Comparison of ENCODE assay signal across 8 cellular contexts in the genomic region with DNA sequence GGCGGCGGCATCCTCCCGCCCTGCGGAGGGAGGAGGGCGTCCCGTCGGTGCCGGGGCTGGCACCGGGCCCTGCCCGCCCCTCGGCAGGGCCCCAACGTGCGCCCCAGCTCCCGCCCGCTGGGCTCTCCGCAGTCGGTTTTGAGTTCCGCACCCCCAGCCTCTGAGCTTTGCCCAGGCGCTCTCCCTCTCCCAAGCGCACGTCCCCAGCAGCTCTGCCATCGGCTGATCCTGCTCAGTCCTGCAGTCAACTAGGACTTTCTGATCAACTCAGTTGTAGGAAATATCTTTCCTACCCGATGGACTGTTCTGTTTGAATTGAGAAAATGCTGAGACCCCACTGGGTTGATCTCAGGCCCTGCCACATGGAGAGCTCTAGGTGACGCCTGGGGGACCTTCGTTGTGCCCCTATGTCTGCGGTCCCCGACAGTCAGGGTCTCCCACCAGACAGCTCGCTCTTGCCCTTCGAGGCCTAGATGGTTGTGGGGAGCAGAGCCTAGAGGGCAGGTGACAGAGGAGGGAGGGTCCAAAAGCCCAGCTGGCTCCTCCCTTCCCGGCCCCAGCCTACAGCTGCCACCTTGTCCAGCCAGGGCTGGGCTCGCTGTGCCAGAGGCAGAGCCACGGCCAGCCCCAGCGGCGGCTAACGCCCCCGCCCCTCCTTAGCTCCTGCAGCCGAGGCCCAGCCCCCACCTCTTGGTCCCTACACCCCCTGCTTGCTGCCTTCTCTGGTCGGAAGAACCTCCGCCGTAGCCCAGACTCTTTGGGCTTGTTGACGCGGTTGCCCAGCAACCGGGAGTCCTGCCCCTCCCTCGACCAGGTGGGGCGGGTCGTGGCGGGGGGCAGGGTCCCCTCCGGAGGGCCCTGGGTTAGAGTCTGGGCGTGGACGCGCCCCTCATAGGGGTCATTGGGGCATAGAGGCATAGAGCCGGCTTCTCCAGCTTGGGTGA. TPM values are rescaled to one million over a fixed set of nuclear protein-coding genes. Genes with fewer than 3 reads are reported as not detected.
DNase-seq lines count a peak whose midpoint lies in the region; ATAC-seq lines count a peak whose summit lies in the region.

A gene with protein sequence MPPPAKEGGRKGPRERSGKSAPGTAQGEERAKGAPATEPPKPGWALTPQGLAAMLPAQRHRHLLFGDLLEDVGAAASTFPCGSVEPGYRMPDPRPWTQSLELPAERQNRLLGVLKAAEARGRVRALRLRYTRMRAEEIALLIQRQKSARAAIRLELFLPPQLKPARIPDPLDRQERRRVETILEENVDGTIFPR (minus strand): TSS at position 190 of the 944 bp plus-strand sequence. CDS start 179 bp downstream, at position 11.

- H3K27ac ChIP-seq in right cardiac atrium (ENCODE audit: low read length) = no peak within 1 kb of the TSS

- no peaks in the 10 kb centered on the region for H3K4me1 ChIP-seq in right cardiac atrium (ENCODE audit: control insufficient read depth, insufficient read depth, low read length)

- peaks cover 0 to 2% (median 0%) of the 10 kb centered on the region in 3 donors for H3K9me3 Mint-ChIP-seq in T-cell
- H3K9me3 Mint-ChIP-seq in stimulated activated effector memory CD8-positive, alpha-beta T cell treated with anti-CD3 and anti-CD28 coated beads, Interleukin-12 subunit alpha, Interleukin-12 subunit beta, amount 100 ng/mL, for 72 hours = no peaks in the 10 kb centered on the region

- 8% methylated on average over 52 of the region's 52 CpGs for WGBS in right cardiac atrium

- H3K4me1 Mint-ChIP-seq in T-cell = peaks cover 27 to 39% (median 31%) of the 10 kb centered on the region in 3 donors
- H3K4me1 Mint-ChIP-seq in stimulated activated effector memory CD8-positive, alpha-beta T cell treated with anti-CD3 and anti-CD28 coated beads, Interleukin-12 subunit alpha, Interleukin-12 subunit beta, amount 100 ng/mL, for 72 hours = peaks cover 32% of the 10 kb centered on the region

- peak within 1 kb of the TSS; percentile 71 for H3K4me3 ChIP-seq in right cardiac atrium (ENCODE audit: low read length)

- H3K4me3 Mint-ChIP-seq in T-cell = peak within 1 kb of the TSS; percentile 78 to 88 (median 84)
- peak within 1 kb of the TSS; percentile 79 for H3K4me3 Mint-ChIP-seq in stimulated activated effector memory CD8-positive, alpha-beta T cell treated with anti-CD3 and anti-CD28 coated beads, Interleukin-12 subunit alpha, Interleukin-12 subunit beta, amount 100 ng/mL, for 72 hours

- CTCF ChIA-PET in T-cell (lab: Charles Lee) = interaction anchor here in 1 of 2 donors (1.6 kb wide), 2 partner anchors 45 to 348 kb away, joined by 3 read pairs; partner anchors contain the start of gene LIME1

- ATAC-seq in T-cell (replicated peaks in 1 of 4) = peak in 2 of 4 experiments; percentile 4 to 7
- no peak for ATAC-seq in right cardiac atrium
- no peak for ATAC-seq in stimulated activated effector memory CD8-positive, alpha-beta T cell treated with anti-CD3 and anti-CD28 coated beads, Interleukin-12 subunit alpha, Interleukin-12 subunit beta, amount 100 ng/mL, for 72 hours

- intact Hi-C loops in right cardiac atrium (cut with DNase I) = loop anchor here in 1 of 4 donors (5.0 kb wide), 1 partner anchor 38 kb away; no protein-coding TSS in a partner anchor

- POLR2A ChIA-PET in T-cell (lab: Charles Lee) = no interaction called here

- DNase-seq in NCI-H82 (lab: John Stamatoyannopoulos, UW) (peak; percentile 50), NCI-H82 treated with DMSO at 0.1 percent for 48 hours (lab: John Stamatoyannopoulos, UW; ENCODE audit: unreplicated experiment) (no peak), T-cell (no peak), right cardiac atrium (peak in 1 of 3 donors; percentile 47), KBM-7 (no peak), NOMO-1 treated with DMSO at 0.1 percent for 48 hours (lab: John Stamatoyannopoulos, UW; ENCODE audit: unreplicated experiment) (no peak), glomerular visceral epithelial cell (ENCODE audit: extremely low spot score) (no peak)
- DNase-seq in stimulated activated effector memory CD8-positive, alpha-beta T cell treated with anti-CD3 and anti-CD28 coated beads, Interleukin-12 subunit alpha, Interleukin-12 subunit beta, amount 100 ng/mL, for 72 hours (ENCODE audit: low spot score in 2 of 2) = no peak

- in situ Hi-C loops in KBM-7 (cut with MboI; ENCODE audit: low pct_unique_long_range_greater_than_20kb, low sequenced_read_pairs) = no loop called here

- H3K27me3 ChIP-seq in right cardiac atrium (ENCODE audit: control insufficient read depth, insufficient read depth) = no peaks in the 10 kb centered on the region

- H3K27ac Mint-ChIP-seq in T-cell = peak within 1 kb of the TSS in 1 of 2 donors; percentile 75
- peak within 1 kb of the TSS; percentile 54 for H3K27ac Mint-ChIP-seq in stimulated activated effector memory CD8-positive, alpha-beta T cell treated with anti-CD3 and anti-CD28 coated beads, Interleukin-12 subunit alpha, Interleukin-12 subunit beta, amount 100 ng/mL, for 72 hours

- no peaks in the 10 kb centered on the region for H3K9me3 ChIP-seq in right cardiac atrium (ENCODE audit: control insufficient read depth, low read length)

- H3K27me3 Mint-ChIP-seq in T-cell = peaks cover 0 to 8% of the 10 kb centered on the region in 2 donors

- H3K36me3 Mint-ChIP-seq in T-cell = no peaks in the 10 kb centered on the region
- no peaks in the 10 kb centered on the region for H3K36me3 Mint-ChIP-seq in stimulated activated effector memory CD8-positive, alpha-beta T cell treated with anti-CD3 and anti-CD28 coated beads, Interleukin-12 subunit alpha, Interleukin-12 subunit beta, amount 100 ng/mL, for 72 hours

RNA-seq across cellular contexts. Expression of the gene that starts here (rescaled TPM):
- total RNA-seq in T-cell (under 1 TPM in 3 of 5 donors, not detected in 2; 0.30 to 0.86 (median 0.35) TPM), right cardiac atrium (under 1 TPM in 3 of 4 donors, not detected in 1; 0.29 to 0.65 (median 0.50) TPM)
- polyA plus RNA-seq in right cardiac atrium = 0.41 TPM
